ENCODE assay signal across 1 cellular context in the genomic region with DNA sequence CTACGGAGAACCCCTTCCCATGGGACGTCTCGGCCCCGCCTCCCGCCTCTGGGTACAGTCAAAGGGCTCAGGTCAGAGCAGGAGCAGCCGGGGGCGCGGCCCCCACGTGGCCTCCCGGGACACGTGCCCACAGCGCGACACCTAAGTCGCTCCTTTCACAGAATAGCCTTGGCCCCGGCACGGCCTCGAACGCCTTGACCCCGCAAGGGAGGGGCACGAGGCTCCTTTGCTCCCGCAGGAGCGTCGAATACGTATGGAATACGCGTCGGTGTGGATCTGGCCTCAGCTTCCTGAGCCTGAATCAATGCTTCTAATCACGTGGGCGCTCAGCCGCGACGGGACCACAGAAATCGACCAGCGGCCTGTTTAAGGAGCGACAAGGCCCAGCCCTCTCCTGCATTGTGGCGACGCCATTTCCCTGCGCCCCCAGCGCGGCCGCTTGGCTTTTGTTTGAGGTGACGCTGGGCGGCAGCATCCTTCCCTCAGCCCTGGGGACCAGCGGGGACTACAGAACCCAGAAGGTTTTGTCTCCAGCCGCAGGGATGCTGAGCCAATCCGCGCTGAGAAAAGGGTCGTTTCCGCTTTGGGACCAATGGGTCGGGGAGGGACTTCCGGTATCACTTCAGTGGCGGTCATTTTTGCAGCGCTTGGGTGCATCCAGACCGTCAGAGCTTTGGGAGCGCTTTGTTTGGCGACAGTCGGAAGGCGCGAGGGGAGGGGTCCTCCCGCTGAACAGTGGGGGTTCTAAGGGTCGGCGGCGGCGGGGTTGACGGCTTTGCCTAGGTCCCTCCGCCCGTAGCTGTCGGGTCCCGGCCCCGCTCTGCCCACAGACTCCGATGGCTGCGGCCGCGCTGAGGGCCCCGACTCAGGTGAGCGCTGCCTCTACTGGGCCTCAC.
TF ChIP-seq lines count a peak whose summit lies in the region.

Gene ZIK1, plus strand, starts transcription at position 625 of the 896 bp plus-strand sequence. Its CDS starts 212 bp downstream, at position 837.

TF ChIP-seq in HepG2, 621 proteins besides CTCF, POLR2A, EP300 and RAD21 (continued from another document and continues in another):
- TF ChIP-seq, protein P1, sequence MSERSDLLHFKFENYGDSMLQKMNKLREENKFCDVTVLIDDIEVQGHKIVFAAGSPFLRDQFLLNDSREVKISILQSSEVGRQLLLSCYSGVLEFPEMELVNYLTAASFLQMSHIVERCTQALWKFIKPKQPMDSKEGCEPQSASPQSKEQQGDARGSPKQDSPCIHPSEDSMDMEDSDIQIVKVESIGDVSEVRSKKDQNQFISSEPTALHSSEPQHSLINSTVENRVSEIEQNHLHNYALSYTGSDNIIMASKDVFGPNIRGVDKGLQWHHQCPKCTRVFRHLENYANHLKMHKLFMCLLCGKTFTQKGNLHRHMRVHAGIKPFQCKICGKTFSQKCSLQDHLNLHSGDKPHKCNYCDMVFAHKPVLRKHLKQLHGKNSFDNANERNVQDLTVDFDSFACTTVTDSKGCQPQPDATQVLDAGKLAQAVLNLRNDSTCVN (CRISPR knock-in tag; IDR thresholded peaks at IDR 0.05; ENCODE audit: borderline replicate concordance): no peak
- TF ChIP-seq PAX8 (CRISPR knock-in tag; IDR thresholded peaks at IDR 0.05; ENCODE audit: borderline replicate concordance): no peak
- TF ChIP-seq ZNF263 (CRISPR knock-in tag; IDR thresholded peaks at IDR 0.05): no peak
- TF ChIP-seq SOX6 (IDR thresholded peaks at IDR 0.05): no peak
- 0 out of 2 replicates have a peak, but pooled peaks have one; percentile 17 for TF ChIP-seq SOX6 (CRISPR knock-in tag; IDR thresholded peaks at IDR 0.05)
- TF ChIP-seq ZNF101 (CRISPR knock-in tag; IDR thresholded peaks at IDR 0.05; ENCODE audit: borderline replicate concordance, low read depth): no peak
- no peak for TF ChIP-seq KAT2B (IDR thresholded peaks at IDR 0.05; ENCODE audit: borderline replicate concordance, low read depth, low read length)
- no peak for TF ChIP-seq ZNF337 (CRISPR knock-in tag; IDR thresholded peaks at IDR 0.05; ENCODE audit: borderline replicate concordance, low read depth)
- peak; percentile 38; the same call in 1 of the 2 replicates for TF ChIP-seq POLR2AphosphoS5 (IDR thresholded peaks at IDR 0.05; ENCODE audit: low read depth, low read length)
- TF ChIP-seq, protein P2, sequence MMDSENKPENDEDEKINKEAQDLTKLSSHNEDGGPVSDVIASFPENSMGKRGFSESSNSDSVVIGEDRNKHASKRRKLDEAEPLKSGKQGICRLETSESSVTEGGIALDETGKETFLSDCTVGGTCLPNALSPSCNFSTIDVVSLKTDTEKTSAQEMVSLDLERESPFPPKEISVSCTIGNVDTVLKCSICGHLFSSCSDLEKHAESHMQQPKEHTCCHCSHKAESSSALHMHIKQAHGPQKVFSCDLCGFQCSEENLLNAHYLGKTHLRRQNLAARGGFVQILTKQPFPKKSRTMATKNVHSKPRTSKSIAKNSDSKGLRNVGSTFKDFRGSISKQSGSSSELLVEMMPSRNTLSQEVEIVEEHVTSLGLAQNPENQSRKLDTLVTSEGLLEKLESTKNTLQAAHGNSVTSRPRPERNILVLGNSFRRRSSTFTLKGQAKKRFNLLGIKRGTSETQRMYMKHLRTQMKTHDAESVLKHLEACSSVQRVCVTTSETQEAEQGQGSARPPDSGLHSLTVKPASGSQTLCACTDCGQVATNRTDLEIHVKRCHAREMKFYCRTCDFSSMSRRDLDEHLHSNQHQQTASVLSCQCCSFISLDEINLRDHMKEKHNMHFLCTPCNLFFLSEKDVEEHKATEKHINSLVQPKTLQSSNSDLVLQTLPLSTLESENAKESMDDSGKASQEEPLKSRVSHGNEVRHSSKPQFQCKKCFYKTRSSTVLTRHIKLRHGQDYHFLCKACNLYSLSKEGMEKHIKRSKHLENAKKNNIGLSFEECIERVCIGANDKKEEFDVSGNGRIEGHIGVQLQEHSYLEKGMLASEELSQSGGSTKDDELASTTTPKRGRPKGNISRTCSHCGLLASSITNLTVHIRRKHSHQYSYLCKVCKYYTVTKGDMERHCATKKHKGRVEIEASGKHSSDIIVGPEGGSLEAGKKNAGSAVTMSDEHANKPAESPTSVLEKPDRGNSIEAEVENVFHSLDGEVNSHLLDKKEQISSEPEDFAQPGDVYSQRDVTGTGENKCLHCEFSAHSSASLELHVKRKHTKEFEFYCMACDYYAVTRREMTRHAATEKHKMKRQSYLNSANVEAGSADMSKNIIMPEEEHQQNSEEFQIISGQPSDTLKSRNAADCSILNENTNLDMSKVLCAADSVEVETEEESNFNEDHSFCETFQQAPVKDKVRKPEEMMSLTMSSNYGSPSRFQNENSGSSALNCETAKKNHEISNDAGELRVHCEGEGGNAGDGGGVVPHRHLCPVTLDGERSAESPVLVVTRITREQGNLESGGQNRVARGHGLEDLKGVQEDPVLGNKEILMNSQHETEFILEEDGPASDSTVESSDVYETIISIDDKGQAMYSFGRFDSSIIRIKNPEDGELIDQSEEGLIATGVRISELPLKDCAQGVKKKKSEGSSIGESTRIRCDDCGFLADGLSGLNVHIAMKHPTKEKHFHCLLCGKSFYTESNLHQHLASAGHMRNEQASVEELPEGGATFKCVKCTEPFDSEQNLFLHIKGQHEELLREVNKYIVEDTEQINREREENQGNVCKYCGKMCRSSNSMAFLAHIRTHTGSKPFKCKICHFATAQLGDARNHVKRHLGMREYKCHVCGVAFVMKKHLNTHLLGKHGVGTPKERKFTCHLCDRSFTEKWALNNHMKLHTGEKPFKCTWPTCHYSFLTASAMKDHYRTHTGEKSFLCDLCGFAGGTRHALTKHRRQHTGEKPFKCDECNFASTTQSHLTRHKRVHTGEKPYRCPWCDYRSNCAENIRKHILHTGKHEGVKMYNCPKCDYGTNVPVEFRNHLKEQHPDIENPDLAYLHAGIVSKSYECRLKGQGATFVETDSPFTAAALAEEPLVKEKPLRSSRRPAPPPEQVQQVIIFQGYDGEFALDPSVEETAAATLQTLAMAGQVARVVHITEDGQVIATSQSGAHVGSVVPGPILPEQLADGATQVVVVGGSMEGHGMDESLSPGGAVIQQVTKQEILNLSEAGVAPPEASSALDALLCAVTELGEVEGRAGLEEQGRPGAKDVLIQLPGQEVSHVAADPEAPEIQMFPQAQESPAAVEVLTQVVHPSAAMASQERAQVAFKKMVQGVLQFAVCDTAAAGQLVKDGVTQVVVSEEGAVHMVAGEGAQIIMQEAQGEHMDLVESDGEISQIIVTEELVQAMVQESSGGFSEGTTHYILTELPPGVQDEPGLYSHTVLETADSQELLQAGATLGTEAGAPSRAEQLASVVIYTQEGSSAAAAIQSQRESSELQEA (CRISPR knock-in tag; IDR thresholded peaks at IDR 0.05; ENCODE audit: not compliant biosample characterization): no peak
- no peak for TF ChIP-seq E2F5 (CRISPR knock-in tag; conservative IDR thresholded peaks at IDR 0.05)
- TF ChIP-seq ZNF335 (CRISPR knock-in tag; IDR thresholded peaks at IDR 0.05): no peak
- 0 out of 2 replicates have a peak, but pooled peaks have one; percentile 40 for TF ChIP-seq HCFC1 (IDR thresholded peaks at IDR 0.05; ENCODE audit: low read depth, low read length)
- TF ChIP-seq, protein P3, sequence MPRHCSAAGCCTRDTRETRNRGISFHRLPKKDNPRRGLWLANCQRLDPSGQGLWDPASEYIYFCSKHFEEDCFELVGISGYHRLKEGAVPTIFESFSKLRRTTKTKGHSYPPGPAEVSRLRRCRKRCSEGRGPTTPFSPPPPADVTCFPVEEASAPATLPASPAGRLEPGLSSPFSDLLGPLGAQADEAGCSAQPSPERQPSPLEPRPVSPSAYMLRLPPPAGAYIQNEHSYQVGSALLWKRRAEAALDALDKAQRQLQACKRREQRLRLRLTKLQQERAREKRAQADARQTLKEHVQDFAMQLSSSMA (CRISPR knock-in tag; IDR thresholded peaks at IDR 0.05): no peak
- no peak for TF ChIP-seq JARID2 (CRISPR knock-in tag; IDR thresholded peaks at IDR 0.05; ENCODE audit: insufficient replicate concordance)
- TF ChIP-seq NCOA2 (CRISPR knock-in tag; IDR thresholded peaks at IDR 0.05): no peak
- TF ChIP-seq ZNF20 (CRISPR knock-in tag; IDR thresholded peaks at IDR 0.05): no peak
- TF ChIP-seq, protein P4, sequence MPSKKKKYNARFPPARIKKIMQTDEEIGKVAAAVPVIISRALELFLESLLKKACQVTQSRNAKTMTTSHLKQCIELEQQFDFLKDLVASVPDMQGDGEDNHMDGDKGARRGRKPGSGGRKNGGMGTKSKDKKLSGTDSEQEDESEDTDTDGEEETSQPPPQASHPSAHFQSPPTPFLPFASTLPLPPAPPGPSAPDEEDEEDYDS (CRISPR knock-in tag; IDR thresholded peaks at IDR 0.05): 0 out of 2 replicates have a peak, but pooled peaks have one; percentile 21
- TF ChIP-seq, protein P5, sequence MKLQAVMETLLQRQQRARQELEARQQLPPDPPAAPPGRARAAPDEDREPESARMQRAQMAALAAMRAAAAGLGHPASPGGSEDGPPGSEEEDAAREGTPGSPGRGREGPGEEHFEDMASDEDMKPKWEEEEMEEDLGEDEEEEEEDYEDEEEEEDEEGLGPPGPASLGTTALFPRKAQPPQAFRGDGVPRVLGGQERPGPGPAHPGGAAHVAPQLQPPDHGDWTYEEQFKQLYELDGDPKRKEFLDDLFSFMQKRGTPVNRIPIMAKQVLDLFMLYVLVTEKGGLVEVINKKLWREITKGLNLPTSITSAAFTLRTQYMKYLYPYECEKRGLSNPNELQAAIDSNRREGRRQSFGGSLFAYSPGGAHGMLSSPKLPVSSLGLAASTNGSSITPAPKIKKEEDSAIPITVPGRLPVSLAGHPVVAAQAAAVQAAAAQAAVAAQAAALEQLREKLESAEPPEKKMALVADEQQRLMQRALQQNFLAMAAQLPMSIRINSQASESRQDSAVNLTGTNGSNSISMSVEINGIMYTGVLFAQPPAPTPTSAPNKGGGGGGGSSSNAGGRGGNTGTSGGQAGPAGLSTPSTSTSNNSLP (IDR thresholded peaks at IDR 0.05; ENCODE audit: low read depth, low read length): no peak
- TF ChIP-seq KMT2A (CRISPR knock-in tag; IDR thresholded peaks at IDR 0.05): no peak
- no peak for TF ChIP-seq FOXM1 (CRISPR knock-in tag; IDR thresholded peaks at IDR 0.05)
- no peak for TF ChIP-seq CREB1 (IDR thresholded peaks at IDR 0.05)
- TF ChIP-seq CREB1 (CRISPR knock-in tag; IDR thresholded peaks at IDR 0.05): peak; percentile 67; the same call in 1 of the 2 replicates
- no peak for TF ChIP-seq ZXDC (CRISPR knock-in tag; IDR thresholded peaks at IDR 0.05)
- no peak for TF ChIP-seq GFI1 (CRISPR knock-in tag; IDR thresholded peaks at IDR 0.05; ENCODE audit: borderline replicate concordance)
- no peak for TF ChIP-seq ATAD3A (CRISPR knock-in tag; IDR thresholded peaks at IDR 0.05)
- TF ChIP-seq XRCC5 (optimal IDR thresholded peaks at IDR 0.05; ENCODE audit: low read length): peak; percentile 28
- peak; percentile 59; the same call in 1 of the 2 replicates for TF ChIP-seq ZFP91 (CRISPR knock-in tag; IDR thresholded peaks at IDR 0.05; ENCODE audit: borderline replicate concordance)
- TF ChIP-seq PPARG (CRISPR knock-in tag; conservative IDR thresholded peaks at IDR 0.05): no peak
- TF ChIP-seq IRF2 (CRISPR knock-in tag; IDR thresholded peaks at IDR 0.05): 0 out of 2 replicates have a peak, but pooled peaks have one; percentile 35
- TF ChIP-seq SP2 (CRISPR knock-in tag; IDR thresholded peaks at IDR 0.05): peak; percentile 89
